ENCODE assay signal across 8 cellular contexts in genomic region chr9:40169204-40169603, GRCh38.
DNase-seq lines count a peak whose midpoint lies in the region; ATAC-seq, FAIRE-seq and TF ChIP-seq lines count a peak whose summit lies in the region.
"Not testable (repeated sequence)": the region's sequence is repeated elsewhere in the genome, so short reads cannot be mapped to it uniquely, and the experiment has no call there.

No MANE protein-coding gene starts in this region.

- RAD21 ChIA-PET in HCT116 (lab: Charles Lee; ENCODE audit: low non-redundant PET in 1 of 2, low total read pairs in 2 of 2, uncharacterized antibody in 2 of 2, unreplicated experiment in 2 of 2), result not testable (repeated sequence)

- not testable (repeated sequence) for TF ChIP-seq POLR2A in A549 (IDR thresholded peaks at IDR 0.05; ENCODE audit: low read length); HCT116 (IDR thresholded peaks at IDR 0.05; ENCODE audit: borderline replicate concordance, extremely low read depth, insufficient read depth, insufficient read length)

- POLR2A ChIA-PET in A549 (lab: Yijun Ruan, JAX); HCT116 (lab: Charles Lee); WTC11 (lab: Charles Lee): not testable (repeated sequence)

- not testable (repeated sequence) for DNase-seq in A549 (ENCODE audit: low read depth in 1 of 2, low spot score in 1 of 2); HCT116 (ENCODE audit: low read depth, low spot score); WTC11 (ENCODE audit: low spot score); left lung

- not testable (repeated sequence) for H3K27me3 Mint-ChIP-seq in WTC11 (ENCODE audit: low read depth)

- H3K4me2 ChIP-seq in A549; HCT116 (ENCODE audit: low read length): not testable (repeated sequence)

- H3K27me3 ChIP-seq in HCT116 (ENCODE audit: insufficient read depth, low read length); left lung: not testable (repeated sequence)

- H3K9me3 Mint-ChIP-seq in WTC11, result not testable (repeated sequence)

- not testable (repeated sequence) for H4K20me1 ChIP-seq in HCT116 (ENCODE audit: insufficient read depth)

- H3K27ac ChIP-seq in A549; HCT116 (ENCODE audit: low read depth, low read length); left lung: not testable (repeated sequence)

- ATAC-seq in A549 (peak; percentile 78 to 87; a peak in 4 of 6 replicates), GM18867 (IDR thresholded peaks at IDR 0.05; ENCODE audit: unreplicated experiment) (peak; percentile 85), GM19463 (IDR thresholded peaks at IDR 0.05; ENCODE audit: unreplicated experiment) (peak; percentile 74), HCT116 (peak; percentile 85), HG02938 (IDR thresholded peaks at IDR 0.05; ENCODE audit: unreplicated experiment) (peak; percentile 54), HG03432 (IDR thresholded peaks at IDR 0.05; ENCODE audit: unreplicated experiment) (peak; percentile 80), WTC11 (peak; percentile 88), left lung (peak; percentile 44)

- not testable (repeated sequence) for TF ChIP-seq RAD21 in A549 (conservative IDR thresholded peaks at IDR 0.05 in 1 of 2, IDR thresholded peaks at IDR 0.05 in 1 of 2); HCT116 (IDR thresholded peaks at IDR 0.05; ENCODE audit: low read depth)

- FAIRE-seq in A549 (lab: Jason Lieb, UNC), result not testable (repeated sequence)

- not testable (repeated sequence) for H3K9ac ChIP-seq in HCT116 (ENCODE audit: low read length)

- not testable (repeated sequence) for TF ChIP-seq CTCF in A549 (IDR thresholded peaks at IDR 0.05); HCT116 (IDR thresholded peaks at IDR 0.05 in 2 of 3, conservative IDR thresholded peaks at IDR 0.05 in 1 of 3; ENCODE audit: borderline replicate concordance in 1 of 3, insufficient read depth in 1 of 3, low read depth in 2 of 3, low read length in 2 of 3); WTC11 (IDR thresholded peaks at IDR 0.05); left lung (IDR thresholded peaks at IDR 0.05)

- H3K79me2 ChIP-seq in HCT116 (ENCODE audit: insufficient read depth, low read length), result not testable (repeated sequence)

- not testable (repeated sequence) for H3K36me3 Mint-ChIP-seq in WTC11

- not testable (repeated sequence) for H3K4me1 Mint-ChIP-seq in WTC11

- not testable (repeated sequence) for H3K9me3 ChIP-seq in A549; HCT116 (ENCODE audit: control insufficient read depth in 1 of 2, insufficient read depth in 1 of 2, low read depth in 1 of 2, low read length in 2 of 2); left lung

- not testable (repeated sequence) for H3K4me3 ChIP-seq in A549; HCT116 (replicated peaks in 1 of 2; ENCODE audit: low read depth in 1 of 2, low read length in 2 of 2); left lung

- intact Hi-C loops in HCT116 (cut with micrococcal nuclease); left lung (cut with DNase I): not testable (repeated sequence)

- not testable (repeated sequence) for H3K4me3 Mint-ChIP-seq in WTC11

- not testable (repeated sequence) for H3K9me2 ChIP-seq in HCT116 (ENCODE audit: insufficient read depth)

- not testable (repeated sequence) for BruUV-seq in HCT116 (replicated peaks; lab: Mats Ljungman, UMichigan)

- H2AFZ ChIP-seq in HCT116 (ENCODE audit: low read depth, low read length, poor library complexity, severe bottlenecking), result not testable (repeated sequence)

- CTCF ChIA-PET in A549 (lab: Yijun Ruan, JAX); HCT116 (lab: Charles Lee); WTC11 (lab: Charles Lee): not testable (repeated sequence)

- H3K27ac Mint-ChIP-seq in WTC11, result not testable (repeated sequence)

- H3K4me1 ChIP-seq in A549; HCT116 (ENCODE audit: control insufficient read depth in 1 of 2, insufficient read depth in 2 of 2, low read length in 2 of 2); left lung: not testable (repeated sequence)

- H3K36me3 ChIP-seq in HCT116 (ENCODE audit: control insufficient read depth in 1 of 2, insufficient read depth in 2 of 2, low read length in 2 of 2); left lung: not testable (repeated sequence)

- TF ChIP-seq EP300 in A549 (IDR thresholded peaks at IDR 0.05), result not testable (repeated sequence)

- WGBS in A549 (ENCODE audit: missing lambda C conversion rate), result no CpG with 5 or more reads among the region's 1 CpG
